Comparison of ENCODE assay signal across 20 cellular contexts in the genomic region with DNA sequence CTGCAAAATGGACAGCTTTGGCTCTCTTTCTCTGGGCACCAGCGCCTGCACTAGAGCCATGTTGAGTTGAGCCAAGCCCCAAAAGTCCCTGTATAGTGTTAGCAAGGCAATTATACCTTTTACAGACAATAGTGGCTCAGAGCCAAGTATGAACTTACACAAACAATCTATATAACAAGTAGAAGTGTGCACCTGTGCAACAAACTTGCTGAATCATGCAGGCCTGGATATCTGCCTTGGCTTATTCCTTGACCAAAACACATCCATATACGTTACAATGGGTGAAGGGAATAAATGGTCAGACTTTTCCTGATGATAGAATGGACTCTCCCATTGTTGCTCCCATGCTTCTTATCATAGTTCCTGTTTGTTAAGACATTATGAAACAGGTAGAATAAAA. TPM values are rescaled to one million over a fixed set of nuclear protein-coding genes. Genes with fewer than 3 reads are reported as not detected.
DNase-seq lines count a peak whose midpoint lies in the region; FAIRE-seq and TF ChIP-seq lines count a peak whose summit lies in the region.
"Had no signal": no experiment of that assay in that cellular context is flagged by ENCODE, and none has a peak within 500 bp of the region (broad histone marks: within the 10 kb centered on the region; RNA-seq: fewer than 3 reads in every experiment).

No MANE protein-coding gene starts in this region.

- no peaks in the 10 kb centered on the region for H3K9me3 ChIP-seq in mammary epithelial cell (replicated peaks; ENCODE audit: insufficient read depth, low read length)
- H3K9me3 ChIP-seq: A549, SJSA1 had no signal

- H3K36me3 ChIP-seq in mammary epithelial cell (ENCODE audit: insufficient read depth, low read length) = no peaks in the 10 kb centered on the region
- no peaks in the 10 kb centered on the region for H3K36me3 ChIP-seq in bronchial epithelial cell (ENCODE audit: control insufficient read depth, insufficient read depth, low read length)
- H3K36me3 ChIP-seq: SJSA1 had no signal

- H3K4me3 Mint-ChIP-seq in MCF 10A (ENCODE audit: unreplicated experiment) = no peak overlapping the region
- H3K4me3 Mint-ChIP-seq: CD4-positive, alpha-beta memory T cell; T-helper 1 cell treated with Interleukin-12 subunit alpha and Interleukin-12 subunit beta and Interleukin-4 antibody, amounts not matched to agents 30 μg/mL and 1 μg/mL, for 36 hours had no signal

- POLR2A ChIA-PET in MCF 10A (lab: Yijun Ruan, JAX) = no interaction called here

- H3K27me3 ChIP-seq in mammary epithelial cell (ENCODE audit: insufficient read depth, low read length) (no peaks in the 10 kb centered on the region), bronchial epithelial cell (ENCODE audit: control insufficient read depth, insufficient read depth, low read length) (no peaks in the 10 kb centered on the region)

- intact Hi-C loops in MCF 10A (cut with micrococcal nuclease) (no loop called here), mammary epithelial cell (cut with micrococcal nuclease) (no loop called here)

- WGBS in mammary epithelial cell (ENCODE audit: low coverage, missing lambda C conversion rate) = 43% methylated on average over 2 of the region's 2 CpGs

- no peak overlapping the region for H3K9ac ChIP-seq in mammary epithelial cell (ENCODE audit: insufficient read depth, low read length)

- no peak overlapping the region for H3K4me2 ChIP-seq in mammary epithelial cell (ENCODE audit: insufficient read depth, low read depth, low read length)
- H3K4me2 ChIP-seq: A549 had no signal

- FAIRE-seq in bronchial epithelial cell (lab: Jason Lieb, UNC) = no peak
- FAIRE-seq: A549, H54 had no signal

- H3K4me1 Mint-ChIP-seq in MCF 10A (ENCODE audit: insufficient read depth, unreplicated experiment) = no peaks in the 10 kb centered on the region

- H3K27ac Mint-ChIP-seq in MCF 10A (ENCODE audit: low read depth, unreplicated experiment) = no peak overlapping the region
- H3K27ac Mint-ChIP-seq: CD4-positive, alpha-beta memory T cell; T-helper 1 cell treated with Interleukin-12 subunit alpha and Interleukin-12 subunit beta and Interleukin-4 antibody, amounts not matched to agents 30 μg/mL and 1 μg/mL, for 36 hours had no signal

- no peaks in the 10 kb centered on the region for H3K36me3 Mint-ChIP-seq in MCF 10A (ENCODE audit: insufficient read depth, unreplicated experiment)
- H3K36me3 Mint-ChIP-seq: CD4-positive, alpha-beta memory T cell had no signal

- H4K20me1 ChIP-seq in mammary epithelial cell (ENCODE audit: insufficient read depth, low read length) = no peaks in the 10 kb centered on the region

- no peaks in the 10 kb centered on the region for H3K79me2 ChIP-seq in mammary epithelial cell (ENCODE audit: insufficient read depth, low read length)

- peaks cover 28% of the 10 kb centered on the region for H3K27me3 Mint-ChIP-seq in MCF 10A (ENCODE audit: insufficient read depth, unreplicated experiment)

- H3K4me1 ChIP-seq in mammary epithelial cell (ENCODE audit: insufficient read depth, low read length) = no peaks in the 10 kb centered on the region
- H3K4me1 ChIP-seq: A549, SJSA1 had no signal

- H3K4me3 ChIP-seq in mammary epithelial cell (replicated peaks in 1 of 3; ENCODE audit: insufficient read depth in 1 of 3, low read depth in 2 of 3, low read length in 3 of 3) (no peak overlapping the region), bronchial epithelial cell (ENCODE audit: low read depth, low read length) (no peak overlapping the region)
- H3K4me3 ChIP-seq: A549, SJSA1 had no signal

- H3K9me3 Mint-ChIP-seq in MCF 10A (ENCODE audit: unreplicated experiment) = no peaks in the 10 kb centered on the region
- H3K9me3 Mint-ChIP-seq: T-helper 1 cell treated with Interleukin-12 subunit alpha and Interleukin-12 subunit beta and Interleukin-4 antibody, amounts not matched to agents 30 μg/mL and 1 μg/mL, for 36 hours had no signal

- no peak overlapping the region for H3K27ac ChIP-seq in mammary epithelial cell (ENCODE audit: insufficient read depth, low read depth, low read length)
- H3K27ac ChIP-seq: A549, SJSA1 had no signal

- CTCF ChIA-PET in MCF 10A (lab: Yijun Ruan, JAX) (no interaction called here), mammary epithelial cell (lab: Charles Lee; ENCODE audit: low non-redundant PET) (no interaction called here)

- no TSS peak for BruUV-seq in MCF 10A (replicated peaks; lab: Mats Ljungman, UMichigan)
- no TSS peak for BruUV-seq in mammary epithelial cell (replicated peaks; lab: Mats Ljungman, UMichigan)

- dilution Hi-C loops in mammary epithelial cell (cut with HindIII; ENCODE audit: low sequenced_read_pairs) = no loop called here

- H2AFZ ChIP-seq in mammary epithelial cell (ENCODE audit: low read depth, low read length) = no peak overlapping the region

- in situ Hi-C loops in mammary epithelial cell (cut with MboI; ENCODE audit: low sequenced_read_pairs in 2 of 2) = no loop called here

- DNase-seq in MCF 10A (ENCODE audit: unreplicated experiment) = peak; percentile 43
- DNase-seq in mammary epithelial cell = no peak
- DNase-seq in NCI-H345 treated with DMSO at 0.1 percent for 48 hours (lab: John Stamatoyannopoulos, UW; ENCODE audit: unreplicated experiment) = peak; percentile 4
- DNase-seq in bronchial epithelial cell (ENCODE audit: low read depth) = peak; percentile 14
- no peak for DNase-seq in T1000 (lab: John Stamatoyannopoulos, UW)
- no peak for DNase-seq in NCI-H2171 treated with DMSO at 0.1 percent for 48 hours (lab: John Stamatoyannopoulos, UW)
- no peak for DNase-seq in anterior cingulate cortex (lab: John Stamatoyannopoulos, UW)
- DNase-seq: CD4-positive, alpha-beta memory T cell; DND-41; Karpas-422; NCI-H1092 treated with DMSO at 0.1 percent for 48 hours; NCI-H1930; NCI-H2171 had no signal

- no peak for TF ChIP-seq CTCF in MCF 10A (IDR thresholded peaks at IDR 0.05; ENCODE audit: unreplicated experiment)
- TF ChIP-seq CTCF in mammary epithelial cell (conservative IDR thresholded peaks at IDR 0.05 in 1 of 2, IDR thresholded peaks at IDR 0.05 in 1 of 2; ENCODE audit: extremely low read depth in 1 of 2, insufficient read depth in 1 of 2, low read depth in 1 of 2, low read length in 2 of 2) = no peak
- no peak for TF ChIP-seq CTCF in bronchial epithelial cell (IDR thresholded peaks at IDR 0.05; ENCODE audit: insufficient read depth, low read length, severe bottlenecking)

RNA-seq across cellular contexts. Expression of a gene that starts 3.8 kb away (rescaled TPM):
- not detected in 2 replicates for total RNA-seq in MCF 10A (2022)
- not detected for total RNA-seq in mammary epithelial cell
- not detected for polyA plus RNA-seq in mammary epithelial cell
- polyA minus RNA-seq in mammary epithelial cell = not detected
- total RNA-seq in bronchial epithelial cell = not detected in 2 replicates
- total RNA-seq: CD4-positive, alpha-beta memory T cell; G401; NCI-H460; SJSA1 had no signal
- polyA plus RNA-seq: A549; BJ; CD4-positive, alpha-beta memory T cell had no signal

RNA-seq across cellular contexts. Expression of a gene that starts 16.1 kb away (rescaled TPM):
- total RNA-seq in MCF 10A (2022) = not detected in 2 replicates
- total RNA-seq in mammary epithelial cell = not detected
- polyA plus RNA-seq in mammary epithelial cell = not detected
- polyA minus RNA-seq in mammary epithelial cell = not detected
- total RNA-seq in bronchial epithelial cell = not detected in 2 replicates
- total RNA-seq: CD4-positive, alpha-beta memory T cell; G401; NCI-H460; SJSA1 had no signal
- polyA plus RNA-seq: A549, BJ had no signal

RNA-seq across cellular contexts. Expression of a gene that starts 30.3 kb away (rescaled TPM):
- total RNA-seq in MCF 10A (2022) = 7.9 and 9.0 TPM in 2 replicates
- total RNA-seq in mammary epithelial cell = 10 to 100 TPM in 1 of 2 donors, 1 to 10 TPM in 1; 9.6 to 13.7 TPM
- 5.1 TPM for polyA plus RNA-seq in mammary epithelial cell
- polyA minus RNA-seq in mammary epithelial cell = 12.7 TPM
- total RNA-seq in bronchial epithelial cell = 6.8 and 9.1 TPM in 2 replicates

RNA-seq across cellular contexts. Expression of a gene that starts 32.8 kb away (rescaled TPM):
- total RNA-seq in MCF 10A (2022) = not detected in 2 replicates
- total RNA-seq in mammary epithelial cell = not detected
- not detected for polyA plus RNA-seq in mammary epithelial cell
- polyA minus RNA-seq in mammary epithelial cell = not detected
- total RNA-seq in bronchial epithelial cell = not detected in 2 replicates
- total RNA-seq: CD4-positive, alpha-beta memory T cell; G401; NCI-H460; SJSA1 had no signal
- polyA plus RNA-seq: A549; BJ; CD4-positive, alpha-beta memory T cell had no signal

RNA-seq across cellular contexts. Expression of a gene that starts 59.5 kb away (rescaled TPM):
- not detected in 2 replicates for total RNA-seq in MCF 10A (2022)
- total RNA-seq in mammary epithelial cell = not detected
- not detected for polyA plus RNA-seq in mammary epithelial cell
- polyA minus RNA-seq in mammary epithelial cell = not detected
- total RNA-seq in bronchial epithelial cell = not detected in 2 replicates
- total RNA-seq: CD4-positive, alpha-beta memory T cell; G401; NCI-H460; SJSA1 had no signal
- polyA plus RNA-seq: A549; BJ; CD4-positive, alpha-beta memory T cell had no signal

Comparison
In these comparisons a context has a peak if more than half of its experiments do, and no peak if none do; other contexts are left out.
1. DNase-seq: peak in MCF 10A (single experiment), NCI-H345 treated with DMSO at 0.1 percent for 48 hours (single experiment) and bronchial epithelial cell (single experiment); none in mammary epithelial cell (single experiment), T1000 (single experiment), NCI-H2171 treated with DMSO at 0.1 percent for 48 hours (single experiment) and anterior cingulate cortex (0 of 58).